23 cellular contexts compared by ENCODE assay signal in the genomic region with DNA sequence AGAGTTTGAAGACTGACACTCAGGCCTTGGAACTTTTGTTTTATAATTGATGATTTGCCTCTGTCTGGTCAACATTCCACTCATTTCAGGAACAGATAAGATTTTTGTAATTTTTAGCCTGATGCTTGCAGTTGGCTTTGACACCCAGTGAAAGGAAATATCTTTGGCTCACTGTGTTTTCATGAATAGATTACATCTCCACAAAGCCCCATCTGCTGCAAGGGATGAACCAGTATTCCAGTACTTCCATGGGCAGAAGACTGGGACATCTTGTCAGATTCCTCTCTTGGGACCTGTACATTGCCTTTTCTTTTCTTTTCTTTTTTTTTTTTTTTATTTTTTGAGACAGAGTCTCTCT. TPM values are rescaled to one million over a fixed set of nuclear protein-coding genes. Genes with fewer than 3 reads are reported as not detected.
DNase-seq lines count a peak whose midpoint lies in the region; ATAC-seq, FAIRE-seq and TF ChIP-seq lines count a peak whose summit lies in the region.
"Had no signal": no experiment of that assay in that cellular context is flagged by ENCODE, and none has a peak within 500 bp of the region (broad histone marks: within the 10 kb centered on the region; RNA-seq: fewer than 3 reads in every experiment).

No MANE protein-coding gene starts in this region.

- CTCF ChIA-PET in SK-N-SH (lab: Yijun Ruan, JAX), result interaction anchor here (0.7 kb wide), 1 partner anchor 137 kb away, joined by 3 read pairs; no protein-coding TSS in a partner anchor
- CTCF ChIA-PET in IMR-90 (lab: Yijun Ruan, JAX), result interaction anchor here (0.7 kb wide), 1 partner anchor 55 kb away, joined by 9 read pairs; no protein-coding TSS in a partner anchor

- no peak for TF ChIP-seq EP300 in SK-N-SH (IDR thresholded peaks at IDR 0.05; ENCODE audit: borderline replicate concordance in 1 of 2, low read depth in 1 of 2, low read length in 1 of 2)

- in situ Hi-C loops in IMR-90 (cut with MboI; ENCODE audit: low sequenced_read_pairs), result no loop called here

- H4K20me1 ChIP-seq in SK-N-SH (ENCODE audit: insufficient read depth) (no peaks in the 10 kb centered on the region), IMR-90 (ENCODE audit: insufficient read depth, low read length) (no peaks in the 10 kb centered on the region)

- H3K18ac ChIP-seq in IMR-90 (ENCODE audit: low read depth, low read length), result no peak overlapping the region

- no peak overlapping the region for H4K8ac ChIP-seq in IMR-90 (ENCODE audit: low read depth in 2 of 2, low read length in 2 of 2)

- H3K79me2 ChIP-seq in SK-N-SH (ENCODE audit: insufficient read depth), result no peaks in the 10 kb centered on the region

- no peak overlapping the region for H2BK15ac ChIP-seq in IMR-90 (ENCODE audit: low read depth, low read length)

- TF ChIP-seq RAD21 in SK-N-SH (IDR thresholded peaks at IDR 0.05; ENCODE audit: low read length) (no peak), IMR-90 (IDR thresholded peaks at IDR 0.05; ENCODE audit: low read length) (no peak)

- H3K9me1 ChIP-seq in IMR-90 (ENCODE audit: insufficient read depth, low read length), result 0 out of 2 replicates have a peak, but pooled peaks cover 17% of the 10 kb centered on the region

- H2AK5ac ChIP-seq in IMR-90 (ENCODE audit: low read depth, low read length), result no peak overlapping the region

- no peaks in the 10 kb centered on the region for H3K27me3 ChIP-seq in SK-N-SH (ENCODE audit: insufficient read depth)
- H3K27me3 ChIP-seq in IMR-90 (ENCODE audit: control insufficient read depth, insufficient read depth, low read length), result no peaks in the 10 kb centered on the region
- H3K27me3 ChIP-seq: BE2C had no signal

- H3K56ac ChIP-seq in IMR-90 (ENCODE audit: extremely low read depth, insufficient read depth, low read length), result no peak overlapping the region

- H3K9me3 ChIP-seq in SK-N-SH (no peaks in the 10 kb centered on the region), IMR-90 (ENCODE audit: control insufficient read depth, insufficient read depth, low read length) (no peaks in the 10 kb centered on the region; the same call in 1 of the 2 replicates)
- H3K9me3 ChIP-seq: BE2C had no signal

- DNase-seq in SK-N-SH (no peak), IMR-90 (peak; percentile 15), choroid plexus epithelial cell (ENCODE audit: low read depth) (peak; percentile 27), urothelium cell line (ENCODE audit: low spot score) (no peak), HT-29 (ENCODE audit: low spot score) (no peak)
- no peak for DNase-seq in activated T-cell treated with anti-CD3 and anti-CD28 coated beads, Interleukin-2, amount 50 U/mL, for 48 hours
- DNase-seq: BE2C; CD4-positive, CD25-positive, alpha-beta regulatory T cell; DND-41; Kasumi-1; NCI-H1694 treated with DMSO at 0.1 percent for 48 hours; NCI-H510A; Right ventricle myocardium superior; SW 1271 had no signal

- ATAC-seq in SK-N-SH treated with all-trans-retinoic acid at 6 μM for 48 hours, result peak; percentile 58
- peak; percentile 70 for ATAC-seq in IMR-90 (ENCODE audit: low read depth)
- ATAC-seq in HG03097 (IDR thresholded peaks at IDR 0.05; ENCODE audit: low FRiP score, unreplicated experiment), result no peak

- H3K27ac ChIP-seq in SK-N-SH (ENCODE audit: low read depth in 2 of 2, low read length in 1 of 2) (no peak overlapping the region), IMR-90 (ENCODE audit: insufficient read depth, low read length) (no peak overlapping the region)

- TF ChIP-seq POLR2A in IMR-90 (IDR thresholded peaks at IDR 0.05; ENCODE audit: low read depth, low read length), result no peak

- no peaks in the 10 kb centered on the region for H3F3A ChIP-seq in SK-N-SH (replicated peaks; ENCODE audit: insufficient read depth)

- POLR2A ChIA-PET in SK-N-SH (lab: Yijun Ruan, JAX), result no interaction called here
- POLR2A ChIA-PET in IMR-90 (lab: Charles Lee; ENCODE audit: unreplicated experiment), result no interaction called here

- H2AFZ ChIP-seq in SK-N-SH (ENCODE audit: low read depth) (no peak overlapping the region), IMR-90 (replicated peaks; ENCODE audit: low read length, poor library complexity) (no peak overlapping the region)

- peak; percentile 56 for FAIRE-seq in urothelium cell line (lab: Jason Lieb, UNC)
- FAIRE-seq: G401.6, GM18507, H54, RCC 7860 had no signal

- no peak overlapping the region for H4K5ac ChIP-seq in IMR-90 (ENCODE audit: low read depth, low read length)

- no peak overlapping the region for H2BK120ac ChIP-seq in IMR-90 (ENCODE audit: low read depth, low read length)

- H3K4ac ChIP-seq in IMR-90 (ENCODE audit: low read depth, low read length), result no peak overlapping the region

- H3K4me3 ChIP-seq in SK-N-SH (ENCODE audit: low read depth in 2 of 2, low read length in 1 of 2), result no peak overlapping the region
- no peak overlapping the region for H3K4me3 ChIP-seq in IMR-90 (ENCODE audit: insufficient read depth, low read depth, low read length)
- no peak overlapping the region for H3K4me3 ChIP-seq in choroid plexus epithelial cell (ENCODE audit: low read depth, low read length)

- no peak overlapping the region for H2AK9ac ChIP-seq in IMR-90 (replicated peaks; ENCODE audit: low read depth, low read length, poor library complexity)

- intact Hi-C loops in IMR-90 (cut with micrococcal nuclease), result no loop called here

- no peak overlapping the region for H2BK20ac ChIP-seq in IMR-90 (ENCODE audit: low read depth, low read length)

- H3K4me1 ChIP-seq in SK-N-SH (ENCODE audit: control insufficient read depth in 1 of 2, insufficient read depth in 2 of 2, low read depth in 1 of 2, low read length in 1 of 2), result 0 out of 4 replicates have a peak, but pooled peaks cover 0 to 5% of the 10 kb centered on the region in 2 experiments
- H3K4me1 ChIP-seq in IMR-90 (ENCODE audit: control insufficient read depth, insufficient read depth, low read length), result peaks cover 9% of the 10 kb centered on the region
- H3K4me1 ChIP-seq: BE2C had no signal

- no TSS peak for BruUV-seq in IMR-90 (replicated peaks; lab: Mats Ljungman, UMichigan)

- H3K9me2 ChIP-seq in SK-N-SH, result no peaks in the 10 kb centered on the region

- H3K14ac ChIP-seq in IMR-90 (replicated peaks; ENCODE audit: low read depth, low read length), result no peak overlapping the region

- H3K36me3 ChIP-seq in SK-N-SH (replicated peaks in 1 of 2; ENCODE audit: control insufficient read depth in 1 of 2, insufficient read depth in 2 of 2, low read length in 1 of 2) (peaks cover 0 to 5% of the 10 kb centered on the region in 2 experiments), IMR-90 (ENCODE audit: control insufficient read depth, insufficient read depth, low read length) (peaks cover 5% of the 10 kb centered on the region)
- H3K36me3 ChIP-seq: BE2C had no signal

- H3K23ac ChIP-seq in IMR-90 (ENCODE audit: low read depth, low read length), result no peak overlapping the region

- TF ChIP-seq CTCF in SK-N-SH (IDR thresholded peaks at IDR 0.05), result no peak
- TF ChIP-seq CTCF in IMR-90 (conservative IDR thresholded peaks at IDR 0.05; ENCODE audit: low read depth, low read length), result no peak
- TF ChIP-seq CTCF in choroid plexus epithelial cell (conservative IDR thresholded peaks at IDR 0.05; ENCODE audit: low read depth, low read length), result no peak

- H3K79me1 ChIP-seq in IMR-90 (ENCODE audit: low read depth in 1 of 2, low read length in 2 of 2), result no peaks in the 10 kb centered on the region

- H3K4me2 ChIP-seq in SK-N-SH (no peak overlapping the region), IMR-90 (ENCODE audit: low read depth, low read length) (no peak overlapping the region)

- dilution Hi-C loops in IMR-90 (cut with HindIII; ENCODE audit: low sequenced_read_pairs, unreplicated experiment), result no loop called here

- H2BK5ac ChIP-seq in IMR-90 (ENCODE audit: low read depth, low read length, poor library complexity, severe bottlenecking), result no peak overlapping the region

- H4K91ac ChIP-seq in IMR-90 (ENCODE audit: insufficient read depth, low read depth, low read length), result no peak overlapping the region

- H3K9ac ChIP-seq in SK-N-SH, result no peak overlapping the region
- no peak overlapping the region for H3K9ac ChIP-seq in IMR-90 (ENCODE audit: low read depth, low read length)

TF ChIP-seq in SK-N-SH treated with all-trans-retinoic acid at 6 μM for 48 hours, 23 proteins besides CTCF, POLR2A, EP300 and RAD21 (continues in another document):
- TF ChIP-seq SNAI2 (CRISPR knock-in tag; IDR thresholded peaks at IDR 0.05) (no peak), ZFP3 (CRISPR knock-in tag; IDR thresholded peaks at IDR 0.05) (no peak), GLIS3 (CRISPR knock-in tag; IDR thresholded peaks at IDR 0.05) (no peak)

TF ChIP-seq in IMR-90, 13 proteins besides CTCF, POLR2A, EP300 and RAD21 (continues in another document):
- TF ChIP-seq FOS (IDR thresholded peaks at IDR 0.05; ENCODE audit: low read depth, low read length) (no peak), BHLHE40 (IDR thresholded peaks at IDR 0.05; ENCODE audit: low read depth, low read length) (no peak), RFX5 (IDR thresholded peaks at IDR 0.05; ENCODE audit: low read depth, low read length) (no peak), NFE2L2 (IDR thresholded peaks at IDR 0.05; ENCODE audit: low read depth, low read length) (no peak), MXI1 (IDR thresholded peaks at IDR 0.05; ENCODE audit: borderline replicate concordance, low read depth, low read length) (no peak)
- TF ChIP-seq, protein P1, sequence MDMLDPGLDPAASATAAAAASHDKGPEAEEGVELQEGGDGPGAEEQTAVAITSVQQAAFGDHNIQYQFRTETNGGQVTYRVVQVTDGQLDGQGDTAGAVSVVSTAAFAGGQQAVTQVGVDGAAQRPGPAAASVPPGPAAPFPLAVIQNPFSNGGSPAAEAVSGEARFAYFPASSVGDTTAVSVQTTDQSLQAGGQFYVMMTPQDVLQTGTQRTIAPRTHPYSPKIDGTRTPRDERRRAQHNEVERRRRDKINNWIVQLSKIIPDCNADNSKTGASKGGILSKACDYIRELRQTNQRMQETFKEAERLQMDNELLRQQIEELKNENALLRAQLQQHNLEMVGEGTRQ (IDR thresholded peaks at IDR 0.05; ENCODE audit: low read depth, low read length), result no peak

RNA-seq across cellular contexts. Expression of a gene that starts 28.4 kb away (rescaled TPM):
- polyA plus RNA-seq in SK-N-SH (2012; rRNA removed) (0.39 and 0.68 TPM in 2 replicates), IMR-90 (2012; rRNA removed) (1.8 and 2.1 TPM in 2 replicates)
- polyA plus RNA-seq in SK-N-SH (2012; cell fraction: cytosol; rRNA removed), result 0.49 and 0.93 TPM in 2 replicates
- polyA plus RNA-seq in SK-N-SH (2012; cell fraction: nucleus; rRNA removed), result 0.47 and 0.63 TPM in 2 replicates
- 2.5 and 2.9 TPM in 2 replicates for total RNA-seq in IMR-90 (2012; rRNA removed)
- polyA plus RNA-seq in IMR-90 (2012; cell fraction: cytosol; rRNA removed), result 1.6 and 2.0 TPM in 2 replicates
- 0.99 and 1.5 TPM in 2 replicates for polyA plus RNA-seq in IMR-90 (2012; cell fraction: nucleus; rRNA removed; ENCODE audit: low replicate concordance)
- not detected in 2 replicates for total RNA-seq in HT-29 (2014; rRNA removed; shearing (Covaris generic))
- total RNA-seq: CD4-positive, CD25-positive, alpha-beta regulatory T cell; MCF 10A; OCI-LY7; Right ventricle myocardium superior; SK-MEL-5 had no signal

RNA-seq across cellular contexts. Expression of a gene that starts 30.9 kb away (rescaled TPM):
- 3.7 and 4.9 TPM in 2 replicates for polyA plus RNA-seq in SK-N-SH (2012; rRNA removed)
- polyA plus RNA-seq in SK-N-SH (2012; cell fraction: cytosol; rRNA removed), result 3.1 and 3.8 TPM in 2 replicates
- polyA plus RNA-seq in SK-N-SH (2012; cell fraction: nucleus; rRNA removed), result 2.2 and 3.4 TPM in 2 replicates
- total RNA-seq in IMR-90 (2012; rRNA removed), result 6.7 and 8.6 TPM in 2 replicates
- polyA plus RNA-seq in IMR-90 (2012; rRNA removed), result 3.6 and 3.7 TPM in 2 replicates
- 2.2 and 2.5 TPM in 2 replicates for polyA plus RNA-seq in IMR-90 (2012; cell fraction: cytosol; rRNA removed)
- polyA plus RNA-seq in IMR-90 (2012; cell fraction: nucleus; rRNA removed; ENCODE audit: low replicate concordance), result 1.7 and 3.8 TPM in 2 replicates
- total RNA-seq in HT-29 (2014; rRNA removed; shearing (Covaris generic)), result 0.26 and 0.76 TPM in 2 replicates

Comparison
In these comparisons a context has a peak if more than half of its experiments do, and no peak if none do; other contexts are left out.
1. DNase-seq: peak in IMR-90 (single experiment) and choroid plexus epithelial cell (single experiment); none in SK-N-SH (single experiment), urothelium cell line (single experiment), activated T-cell treated with anti-CD3 and anti-CD28 coated beads, Interleukin-2, amount 50 U/mL, for 48 hours (0 of 2) and HT-29 (single experiment).